Comparison of ENCODE assay signal across 14 cellular contexts in the genomic region with DNA sequence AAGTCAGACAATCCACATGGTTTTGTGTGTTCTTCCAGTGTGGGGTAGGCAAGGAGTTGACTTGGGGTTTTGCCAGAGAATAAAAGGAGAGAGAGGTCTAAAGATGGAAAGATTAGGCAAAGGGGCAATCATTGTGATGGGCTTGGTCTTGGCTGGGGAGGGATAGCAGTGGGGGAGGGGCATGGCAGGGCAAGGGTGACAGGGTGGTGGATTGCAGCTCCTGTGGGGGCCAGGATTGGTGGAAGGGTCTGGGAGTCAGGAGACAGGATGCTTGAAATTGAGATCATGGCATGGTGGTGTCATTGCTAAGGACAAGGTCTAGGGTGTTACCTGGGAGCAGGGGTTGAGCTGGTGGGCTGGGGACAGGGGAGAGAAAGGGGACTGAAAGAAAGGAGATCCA. TPM values are rescaled to one million over a fixed set of nuclear protein-coding genes. Genes with fewer than 3 reads are reported as not detected.
DNase-seq lines count a peak whose midpoint lies in the region; ATAC-seq and TF ChIP-seq lines count a peak whose summit lies in the region.
"Had no signal": no experiment of that assay in that cellular context is flagged by ENCODE, and none has a peak within 500 bp of the region (broad histone marks: within the 10 kb centered on the region; RNA-seq: fewer than 3 reads in every experiment).

No MANE protein-coding gene starts in this region.

- no peak overlapping the region for H3K4me3 Mint-ChIP-seq in activated T-cell treated with anti-CD3 and anti-CD28 coated beads, Interleukin-2, amount 50 U/mL, for 4 hours
- H3K4me3 Mint-ChIP-seq: CD4-positive, alpha-beta memory T cell; H9 had no signal

- no peak for ATAC-seq in activated T-cell treated with anti-CD3 and anti-CD28 coated beads, Interleukin-2, amount 50 U/mL, for 4 hours
- no peak for ATAC-seq in GM21423 (IDR thresholded peaks at IDR 0.05; ENCODE audit: unreplicated experiment)

- no peak overlapping the region for H3K9ac ChIP-seq in BLaER1

- H3K9me3 ChIP-seq in BLaER1 (peaks cover 30% of the 10 kb centered on the region), osteoblast (ENCODE audit: low read depth, low read length) (peaks cover 1% of the 10 kb centered on the region)

- peaks cover 4% of the 10 kb centered on the region for H3K9me3 Mint-ChIP-seq in activated T-cell treated with anti-CD3 and anti-CD28 coated beads, Interleukin-2, amount 50 U/mL, for 4 hours

- no peaks in the 10 kb centered on the region for H3K4me1 Mint-ChIP-seq in activated T-cell treated with anti-CD3 and anti-CD28 coated beads, Interleukin-2, amount 50 U/mL, for 4 hours (ENCODE audit: low read depth)

- H3K4me1 ChIP-seq in BLaER1, result peaks cover 43% of the 10 kb centered on the region
- H3K4me1 ChIP-seq in osteoblast (ENCODE audit: insufficient read depth, low read length), result peaks cover 25% of the 10 kb centered on the region

- H3K79me2 ChIP-seq in osteoblast (ENCODE audit: insufficient read depth, low read length), result peaks cover 86% of the 10 kb centered on the region

- H3K27me3 ChIP-seq in BLaER1, result no peaks in the 10 kb centered on the region
- no peaks in the 10 kb centered on the region for H3K27me3 ChIP-seq in osteoblast (ENCODE audit: insufficient read depth, low read length)

- H3K4me3 ChIP-seq in BLaER1, result no peak overlapping the region
- H3K4me3 ChIP-seq in osteoblast (ENCODE audit: insufficient read depth, low read length), result no peak overlapping the region

- peak; percentile 20 for DNase-seq in activated CD8-positive, alpha-beta memory T cell treated with anti-CD3 and anti-CD28 coated beads, Interleukin-2, amount 50 U/mL, for 48 hours
- DNase-seq in ecto neural progenitor cell (ENCODE audit: low spot score) (peak; percentile 14), osteoblast (ENCODE audit: insufficient read length, low spot score, missing footprints) (no peak), NCI-H2107 (lab: John Stamatoyannopoulos, UW) (no peak), KG1 (lab: John Stamatoyannopoulos, UW) (no peak)
- DNase-seq in activated T-cell treated with anti-CD3 and anti-CD28 coated beads, Interleukin-2, amount 50 U/mL, for 4 hours, result no peak
- DNase-seq: 8988T; CD4-positive, alpha-beta memory T cell; DMS79; GOT3; H9 had no signal

- no peaks in the 10 kb centered on the region for H3K36me3 Mint-ChIP-seq in activated T-cell treated with anti-CD3 and anti-CD28 coated beads, Interleukin-2, amount 50 U/mL, for 4 hours (ENCODE audit: insufficient read depth)
- H3K36me3 Mint-ChIP-seq: CD4-positive, alpha-beta memory T cell had no signal

- H3K27ac ChIP-seq in BLaER1, result no peak overlapping the region
- H3K27ac ChIP-seq in osteoblast (ENCODE audit: low read depth, low read length), result no peak overlapping the region
- H3K27ac ChIP-seq: C4-2B had no signal

- H3K27me3 Mint-ChIP-seq in activated T-cell treated with anti-CD3 and anti-CD28 coated beads, Interleukin-2, amount 50 U/mL, for 4 hours (ENCODE audit: low read depth), result no peaks in the 10 kb centered on the region

- H2AFZ ChIP-seq in osteoblast (ENCODE audit: low read length), result no peak overlapping the region

- H4K20me1 ChIP-seq in BLaER1, result peaks cover 78% of the 10 kb centered on the region
- peaks cover 36% of the 10 kb centered on the region for H4K20me1 ChIP-seq in osteoblast (ENCODE audit: insufficient read depth, low read length)

- H3K4me2 ChIP-seq in BLaER1, result peak overlapping the region; percentile 4
- peak overlapping the region; percentile 52 for H3K4me2 ChIP-seq in osteoblast (ENCODE audit: insufficient read depth, low read length)

- TF ChIP-seq CTCF in osteoblast (IDR thresholded peaks at IDR 0.05; ENCODE audit: extremely low read depth, low read depth, low read length), result no peak

- H3K36me3 ChIP-seq in BLaER1 (peaks cover 38% of the 10 kb centered on the region), osteoblast (ENCODE audit: insufficient read depth, low read length) (no peaks in the 10 kb centered on the region)

RNA-seq across cellular contexts. Expression of a gene that starts 57.6 kb away (rescaled TPM):
- total RNA-seq in osteoblast, result 10.1 and 13.6 TPM in 2 replicates
- total RNA-seq in activated T-cell treated with anti-CD3 and anti-CD28 coated beads, Interleukin-2, amount 50 U/mL, for 4 hours, result under 1 TPM; 0.19 to 0.48 (median 0.21) TPM

Comparison
In these comparisons a context has a peak if more than half of its experiments do, and no peak if none do; other contexts are left out.
1. DNase-seq: peak in activated CD8-positive, alpha-beta memory T cell treated with anti-CD3 and anti-CD28 coated beads, Interleukin-2, amount 50 U/mL, for 48 hours (single experiment) and ecto neural progenitor cell (single experiment); none in osteoblast (single experiment), NCI-H2107 (single experiment), activated T-cell treated with anti-CD3 and anti-CD28 coated beads, Interleukin-2, amount 50 U/mL, for 4 hours (single experiment) and KG1 (single experiment).